Comparison of ENCODE assay signal across 11 cellular contexts in genomic region chr10:120607016-120607709, GRCh38.
DNase-seq lines count a peak whose midpoint lies in the region; ATAC-seq lines count a peak whose summit lies in the region.
"Had no signal": no experiment of that assay in that cellular context is flagged by ENCODE, and none has a peak within 500 bp of the region (broad histone marks: within the 10 kb centered on the region; RNA-seq: fewer than 3 reads in every experiment).

No MANE protein-coding gene starts in this region.

- ATAC-seq in HG02678 (IDR thresholded peaks at IDR 0.05; ENCODE audit: unreplicated experiment) (peak; percentile 17), GM19324 (IDR thresholded peaks at IDR 0.05; ENCODE audit: low FRiP score, unreplicated experiment) (no peak)

- H3K27ac Mint-ChIP-seq in activated CD4-positive, alpha-beta memory T cell treated with anti-CD3 and anti-CD28 coated beads for 36 hours, result no peak overlapping the region
- H3K27ac Mint-ChIP-seq: activated T-cell treated with anti-CD3 and anti-CD28 coated beads, Interleukin-2, amount 50 U/mL, for 72 hours had no signal

- POLR2A ChIA-PET in activated CD4-positive, alpha-beta memory T cell treated with anti-CD3 and anti-CD28 coated beads for 36 hours (lab: Charles Lee), result no interaction called here

- peak; percentile 87 for DNase-seq in EL
- peak; percentile 89 for DNase-seq in RPMI7951 (ENCODE audit: low read depth)
- peak; percentile 89 for DNase-seq in iris pigment epithelial cell (ENCODE audit: low read depth)
- DNase-seq in NCI-H2171 (lab: John Stamatoyannopoulos, UW), result no peak
- DNase-seq in activated effector memory CD4-positive, alpha-beta T cell treated with anti-CD3 and anti-CD28 coated beads, Interleukin-2, amount 50 U/mL, for 16 hours, result no peak
- no peak for DNase-seq in activated CD4-positive, alpha-beta memory T cell treated with anti-CD3 and anti-CD28 coated beads for 36 hours
- DNase-seq: activated T-cell treated with anti-CD3 and anti-CD28 coated beads, Interleukin-2, amount 50 U/mL, for 72 hours; C1 segment of cervical spinal cord; NCI-H748 treated with DMSO at 0.1 percent for 48 hours had no signal

- no peaks in the 10 kb centered on the region for H3K36me3 Mint-ChIP-seq in activated CD4-positive, alpha-beta memory T cell treated with anti-CD3 and anti-CD28 coated beads for 36 hours

- peaks cover 2% of the 10 kb centered on the region for H3K4me1 Mint-ChIP-seq in activated CD4-positive, alpha-beta memory T cell treated with anti-CD3 and anti-CD28 coated beads for 36 hours (ENCODE audit: low read depth)

- intact Hi-C loops in activated CD4-positive, alpha-beta memory T cell treated with anti-CD3 and anti-CD28 coated beads for 36 hours (cut with micrococcal nuclease), result no loop called here

- H3K27me3 Mint-ChIP-seq in activated CD4-positive, alpha-beta memory T cell treated with anti-CD3 and anti-CD28 coated beads for 36 hours, result no peaks in the 10 kb centered on the region

- CTCF ChIA-PET in activated CD4-positive, alpha-beta memory T cell treated with anti-CD3 and anti-CD28 coated beads for 36 hours (lab: Charles Lee), result no interaction called here

- H3K4me3 Mint-ChIP-seq in activated CD4-positive, alpha-beta memory T cell treated with anti-CD3 and anti-CD28 coated beads for 36 hours, result no peak overlapping the region
- H3K4me3 Mint-ChIP-seq: activated T-cell treated with anti-CD3 and anti-CD28 coated beads, Interleukin-2, amount 50 U/mL, for 72 hours had no signal

- H3K9me3 Mint-ChIP-seq in activated CD4-positive, alpha-beta memory T cell treated with anti-CD3 and anti-CD28 coated beads for 36 hours, result peaks cover under 1% of the 10 kb centered on the region

Comparison
In these comparisons a context has a peak if more than half of its experiments do, and no peak if none do; other contexts are left out.
1. DNase-seq: peak in EL (single experiment), RPMI7951 (single experiment) and iris pigment epithelial cell (single experiment); none in NCI-H2171 (single experiment), activated effector memory CD4-positive, alpha-beta T cell treated with anti-CD3 and anti-CD28 coated beads, Interleukin-2, amount 50 U/mL, for 16 hours (single experiment) and activated CD4-positive, alpha-beta memory T cell treated with anti-CD3 and anti-CD28 coated beads for 36 hours (single experiment).